Comparison of ENCODE assay signal across 14 cellular contexts in genomic region chr10:110617455-110618162, GRCh38. TPM values are rescaled to one million over a fixed set of nuclear protein-coding genes. Genes with fewer than 3 reads are reported as not detected.
DNase-seq lines count a peak whose midpoint lies in the region; ATAC-seq and TF ChIP-seq lines count a peak whose summit lies in the region.
"Had no signal": no experiment of that assay in that cellular context is flagged by ENCODE, and none has a peak within 500 bp of the region (broad histone marks: within the 10 kb centered on the region; RNA-seq: fewer than 3 reads in every experiment).

No MANE protein-coding gene starts in this region.

- H3K4me1 ChIP-seq in thoracic aorta (ENCODE audit: control insufficient read depth in 1 of 2, low read depth in 2 of 2): no peaks in the 10 kb centered on the region
- no peaks in the 10 kb centered on the region for H3K4me1 ChIP-seq in gastroesophageal sphincter
- H3K4me1 ChIP-seq: HAP-1, prostate gland had no signal

- WGBS in gastroesophageal sphincter (ENCODE audit: low coverage in 1 of 2), 2 donors: 84 to 100% methylated on average over 3 to 4 of the region's 7 CpGs

- CTCF ChIA-PET in activated naive CD4-positive, alpha-beta T cell treated with anti-CD3 and anti-CD28 coated beads for 36 hours (lab: Charles Lee): interaction anchor here (0.7 to 1.6 kb wide), 8 partner anchors 9 to 458 kb away, joined by 3 to 5 read pairs (median 4); no protein-coding TSS in a partner anchor

- no peaks in the 10 kb centered on the region for H3K27me3 Mint-ChIP-seq in activated naive CD4-positive, alpha-beta T cell treated with anti-CD3 and anti-CD28 coated beads for 36 hours (ENCODE audit: low read depth)
- H3K27me3 Mint-ChIP-seq in activated naive CD8-positive, alpha-beta T cell treated with anti-CD3 and anti-CD28 coated beads, Interleukin-2, amount 50 U/mL, for 24 hours: no peaks in the 10 kb centered on the region

- TF ChIP-seq EP300 in gastroesophageal sphincter (IDR thresholded peaks at IDR 0.05): no peak

- peaks cover 40% of the 10 kb centered on the region for H3K4me1 Mint-ChIP-seq in activated naive CD4-positive, alpha-beta T cell treated with anti-CD3 and anti-CD28 coated beads for 36 hours (ENCODE audit: low read depth)
- peaks cover 71% of the 10 kb centered on the region for H3K4me1 Mint-ChIP-seq in activated naive CD8-positive, alpha-beta T cell treated with anti-CD3 and anti-CD28 coated beads, Interleukin-2, amount 50 U/mL, for 24 hours

- H3K9me3 Mint-ChIP-seq in activated naive CD4-positive, alpha-beta T cell treated with anti-CD3 and anti-CD28 coated beads for 36 hours: no peaks in the 10 kb centered on the region
- H3K9me3 Mint-ChIP-seq in activated naive CD8-positive, alpha-beta T cell treated with anti-CD3 and anti-CD28 coated beads, Interleukin-2, amount 50 U/mL, for 24 hours: peaks cover 4% of the 10 kb centered on the region

- no peak for TF ChIP-seq CTCF in thoracic aorta (IDR thresholded peaks at IDR 0.05)
- TF ChIP-seq CTCF in gastroesophageal sphincter (IDR thresholded peaks at IDR 0.05): no peak

- H3K36me3 ChIP-seq in thoracic aorta (no peaks in the 10 kb centered on the region), gastroesophageal sphincter (no peaks in the 10 kb centered on the region)
- H3K36me3 ChIP-seq: HAP-1, prostate gland had no signal

- H3K27ac ChIP-seq in thoracic aorta (no peak overlapping the region), substantia nigra (ENCODE audit: low read depth, low read length, poor library complexity, severe bottlenecking) (no peak overlapping the region), gastroesophageal sphincter (no peak overlapping the region)
- H3K27ac ChIP-seq: prostate gland had no signal

- H3K4me3 ChIP-seq in thoracic aorta (no peak overlapping the region), gastroesophageal sphincter (no peak overlapping the region)
- H3K4me3 ChIP-seq: HAP-1, prostate gland had no signal

- intact Hi-C loops in activated naive CD4-positive, alpha-beta T cell treated with anti-CD3 and anti-CD28 coated beads for 36 hours (cut with micrococcal nuclease): no loop called here

- no peaks in the 10 kb centered on the region for H3K36me3 Mint-ChIP-seq in activated naive CD4-positive, alpha-beta T cell treated with anti-CD3 and anti-CD28 coated beads for 36 hours (ENCODE audit: low read depth)
- H3K36me3 Mint-ChIP-seq in activated naive CD8-positive, alpha-beta T cell treated with anti-CD3 and anti-CD28 coated beads, Interleukin-2, amount 50 U/mL, for 24 hours (ENCODE audit: low read depth): no peaks in the 10 kb centered on the region

- no peaks in the 10 kb centered on the region for H3K9me3 ChIP-seq in thoracic aorta
- H3K9me3 ChIP-seq in gastroesophageal sphincter: no peaks in the 10 kb centered on the region
- H3K9me3 ChIP-seq: HAP-1, prostate gland had no signal

- H3K27me3 ChIP-seq in thoracic aorta (replicated peaks; ENCODE audit: insufficient read depth) (no peaks in the 10 kb centered on the region), gastroesophageal sphincter (no peaks in the 10 kb centered on the region)

- DNase-seq in activated naive CD4-positive, alpha-beta T cell treated with anti-CD3 and anti-CD28 coated beads for 36 hours: peak; percentile 35
- no peak for DNase-seq in activated naive CD4-positive, alpha-beta T cell treated with anti-CD3 and anti-CD28 coated beads, Interleukin-2, amount 50 U/mL, for 16 hours
- DNase-seq in NCI-H510A (lab: John Stamatoyannopoulos, UW): peak; percentile 70
- DNase-seq in activated naive CD8-positive, alpha-beta T cell treated with anti-CD3 and anti-CD28 coated beads, Interleukin-2, amount 50 U/mL, for 24 hours: peak; percentile 27
- DNase-seq in thoracic aorta (ENCODE audit: low spot score): no peak
- DNase-seq in substantia nigra (lab: John Stamatoyannopoulos, UW): no peak
- DNase-seq: activated CD8-positive, alpha-beta memory T cell treated with anti-CD3 and anti-CD28 coated beads, Interleukin-2, amount 50 U/mL, for 4 hours; AML-193; MV-4-11; SIG-M5 had no signal

- peak; percentile 40 for ATAC-seq in activated naive CD8-positive, alpha-beta T cell treated with anti-CD3 and anti-CD28 coated beads, Interleukin-2, amount 50 U/mL, for 24 hours
- ATAC-seq in thoracic aorta (ENCODE audit: insufficient number of reproducible peaks, low FRiP score, low read depth): peak; percentile 35
- no peak for ATAC-seq in gastroesophageal sphincter
- ATAC-seq in HG03135 (IDR thresholded peaks at IDR 0.05; ENCODE audit: unreplicated experiment): no peak

- H3K4me3 Mint-ChIP-seq in activated naive CD4-positive, alpha-beta T cell treated with anti-CD3 and anti-CD28 coated beads for 36 hours: no peak overlapping the region
- H3K4me3 Mint-ChIP-seq in activated naive CD8-positive, alpha-beta T cell treated with anti-CD3 and anti-CD28 coated beads, Interleukin-2, amount 50 U/mL, for 24 hours: peak overlapping the region; percentile 54

- no peak overlapping the region for H3K27ac Mint-ChIP-seq in activated naive CD4-positive, alpha-beta T cell treated with anti-CD3 and anti-CD28 coated beads for 36 hours
- peak overlapping the region; percentile 69 for H3K27ac Mint-ChIP-seq in activated naive CD8-positive, alpha-beta T cell treated with anti-CD3 and anti-CD28 coated beads, Interleukin-2, amount 50 U/mL, for 24 hours

- TF ChIP-seq POLR2A in gastroesophageal sphincter (IDR thresholded peaks at IDR 0.05): no peak

RNA-seq across cellular contexts. Expression of gene RBM20, which starts 26.5 kb away (rescaled TPM):
- total RNA-seq in activated naive CD4-positive, alpha-beta T cell treated with anti-CD3 and anti-CD28 coated beads for 36 hours: under 1 TPM; 0.40 to 0.50 TPM
- total RNA-seq in thoracic aorta (10 to 100 TPM in 1 of 2 donors, 1 to 10 TPM in 1; 7.8 to 13.9 TPM), gastroesophageal sphincter (1 to 10 TPM in 3 of 4 donors, under 1 TPM in 1; 0.62 to 7.4 (median 3.9) TPM)

RNA-seq across cellular contexts. Expression of gene SMC3, which starts 50.1 kb away (rescaled TPM):
- total RNA-seq in activated naive CD4-positive, alpha-beta T cell treated with anti-CD3 and anti-CD28 coated beads for 36 hours: 10 to 100 TPM; 81.3 to 85.0 TPM
- total RNA-seq in thoracic aorta (10 to 100 TPM; 19.8 to 32.7 TPM), gastroesophageal sphincter (10 to 100 TPM; 35.5 to 62.0 (median 42.8) TPM)

Comparison
In these comparisons a context has a peak if more than half of its experiments do, and no peak if none do; other contexts are left out.
1. DNase-seq: peak in activated naive CD4-positive, alpha-beta T cell treated with anti-CD3 and anti-CD28 coated beads for 36 hours (single experiment), NCI-H510A (single experiment) and activated naive CD8-positive, alpha-beta T cell treated with anti-CD3 and anti-CD28 coated beads, Interleukin-2, amount 50 U/mL, for 24 hours (single experiment); none in activated naive CD4-positive, alpha-beta T cell treated with anti-CD3 and anti-CD28 coated beads, Interleukin-2, amount 50 U/mL, for 16 hours (single experiment), thoracic aorta (single experiment) and substantia nigra (0 of 49).
2. ATAC-seq: peak in activated naive CD8-positive, alpha-beta T cell treated with anti-CD3 and anti-CD28 coated beads, Interleukin-2, amount 50 U/mL, for 24 hours (single experiment) and thoracic aorta (single experiment); none in gastroesophageal sphincter (single experiment) and HG03135 (single experiment).